In genomic region chr14:92481811-92482559, GRCh38 we compare ENCODE assay signal across 14 cellular contexts.
"Had no signal": no experiment of that assay in that cellular context is flagged by ENCODE, and none has a peak within 500 bp of the region (broad histone marks: within the 10 kb centered on the region; RNA-seq: fewer than 3 reads in every experiment).

No MANE protein-coding gene starts in this region.

- DNase-seq: activated CD4-positive, alpha-beta T cell treated with anti-CD3 and anti-CD28 coated beads, Interleukin-2, amount 10 ng/mL, durations not matched to agents 24 days and 14 days; activated CD4-positive, CD25-positive, alpha-beta regulatory T cell; activated CD8-positive, alpha-beta T cell treated with anti-CD3 and anti-CD28 coated beads, Interleukin-2, amount 10 ng/mL, durations not matched to agents 7 days and 5 days; activated naive CD4-positive, alpha-beta T cell; activated naive CD8-positive, alpha-beta T cell treated with anti-CD3 and anti-CD28 coated beads, Interleukin-2, amount 10 ng/mL, durations not matched to agents 7 days and 5 days; activated T-cell treated with anti-CD3 and anti-CD28 coated beads for 4 hours; anterior cingulate cortex; left cardiac atrium; naive thymus-derived CD4-positive, alpha-beta T cell; stimulated activated naive CD8-positive, alpha-beta T cell treated with anti-CD3 and anti-CD28 coated beads, Interleukin-15, amount 100 ng/mL, for 72 hours; SW 1271 had no signal

- H3K36me3 ChIP-seq: brain microvascular endothelial cell had no signal

- ATAC-seq: activated CD8-positive, alpha-beta T cell treated with anti-CD3 and anti-CD28 coated beads, Interleukin-2, amount 10 ng/mL, durations not matched to agents 7 days and 5 days; naive thymus-derived CD4-positive, alpha-beta T cell; stimulated activated naive CD8-positive, alpha-beta T cell treated with anti-CD3 and anti-CD28 coated beads, Interleukin-15, amount 100 ng/mL, for 72 hours had no signal

- H3K27me3 ChIP-seq: brain microvascular endothelial cell had no signal

- H3K27ac ChIP-seq: brain microvascular endothelial cell, epithelial cell of prostate had no signal

- H3K4me3 ChIP-seq: smooth muscle cell had no signal
